ENCODE assay signal across 8 cellular contexts in genomic region chr6:123655520-123656306, GRCh38. TPM values are rescaled to one million over a fixed set of nuclear protein-coding genes. Genes with fewer than 3 reads are reported as not detected.
DNase-seq lines count a peak whose midpoint lies in the region; ATAC-seq and TF ChIP-seq lines count a peak whose summit lies in the region.

No MANE protein-coding gene starts in this region.

- H3K9me3 ChIP-seq in MG63 (no peaks in the 10 kb centered on the region), right atrium auricular region (no peaks in the 10 kb centered on the region), colonic mucosa (no peaks in the 10 kb centered on the region)
- H3K9me3 ChIP-seq in effector memory CD4-positive, alpha-beta T cell (ENCODE audit: control insufficient read depth, low read length), result no peaks in the 10 kb centered on the region

- DNase-seq in MG63, result no peak
- DNase-seq in right atrium auricular region (ENCODE audit: low spot score), result no peak
- DNase-seq in effector memory CD4-positive, alpha-beta T cell, result no peak
- DNase-seq in activated effector memory CD4-positive, alpha-beta T cell treated with anti-CD3 and anti-CD28 coated beads, Interleukin-2, amount 50 U/mL, for 16 hours, result no peak
- DNase-seq in HuH-7 (ENCODE audit: low spot score), result no peak
- DNase-seq in colonic mucosa, result no peak

- H3K4me1 ChIP-seq in right atrium auricular region (no peaks in the 10 kb centered on the region), colonic mucosa (no peaks in the 10 kb centered on the region)
- H3K4me1 ChIP-seq in effector memory CD4-positive, alpha-beta T cell (ENCODE audit: control insufficient read depth, insufficient read depth, low read length, poor library complexity, severe bottlenecking), result no peaks in the 10 kb centered on the region

- intact Hi-C loops in colonic mucosa (cut with DNase I), result no loop called here

- TF ChIP-seq CTCF in right atrium auricular region (IDR thresholded peaks at IDR 0.05) (no peak), colonic mucosa (IDR thresholded peaks at IDR 0.05) (no peak)

- H3K27ac ChIP-seq in right atrium auricular region, result no peak overlapping the region
- no peak overlapping the region for H3K27ac ChIP-seq in effector memory CD4-positive, alpha-beta T cell (ENCODE audit: insufficient read depth, low read length, poor library complexity, severe bottlenecking)
- no peak overlapping the region for H3K27ac ChIP-seq in colonic mucosa

- H3K36me3 ChIP-seq in MG63 (no peaks in the 10 kb centered on the region), right atrium auricular region (no peaks in the 10 kb centered on the region), colonic mucosa (no peaks in the 10 kb centered on the region)
- no peaks in the 10 kb centered on the region for H3K36me3 ChIP-seq in effector memory CD4-positive, alpha-beta T cell (ENCODE audit: control insufficient read depth, insufficient read depth, low read length)

- H3K27me3 ChIP-seq in MG63, result no peaks in the 10 kb centered on the region
- H3K27me3 ChIP-seq in right atrium auricular region, result no peaks in the 10 kb centered on the region
- H3K27me3 ChIP-seq in effector memory CD4-positive, alpha-beta T cell (replicated peaks; ENCODE audit: control insufficient read depth, insufficient read depth, low read length, poor library complexity, severe bottlenecking), result no peaks in the 10 kb centered on the region
- H3K27me3 ChIP-seq in colonic mucosa, result no peaks in the 10 kb centered on the region

- H3K9ac ChIP-seq in colonic mucosa (ENCODE audit: low read depth in 2 of 2, low read length in 2 of 2), result no peak overlapping the region

- ATAC-seq in GM18499 (IDR thresholded peaks at IDR 0.05; ENCODE audit: insufficient read depth, unreplicated experiment) (peak; percentile 87), GM21723 (IDR thresholded peaks at IDR 0.05; ENCODE audit: unreplicated experiment) (peak; percentile 98)

- H3K4me3 ChIP-seq in MG63, result peak overlapping the region; percentile 43
- peak overlapping the region; percentile 19 to 25 for H3K4me3 ChIP-seq in right atrium auricular region
- H3K4me3 ChIP-seq in effector memory CD4-positive, alpha-beta T cell (ENCODE audit: insufficient read depth, low read depth, low read length, poor library complexity, severe bottlenecking), result no peak overlapping the region
- no peak overlapping the region for H3K4me3 ChIP-seq in colonic mucosa

RNA-seq across cellular contexts. Expression of gene TRDN, which starts 19.0 kb away (rescaled TPM):
- total RNA-seq in MG63 (2014; rRNA removed; shearing (Covaris generic); ENCODE audit: low replicate concordance), result not detected in 2 replicates
- total RNA-seq in right atrium auricular region (100 to 1,000 TPM in 1 of 2 donors, 10 to 100 TPM in 1; 90.2 to 217 TPM), colonic mucosa (not detected)

Comparison
In these comparisons a context has a peak if more than half of its experiments do, and no peak if none do; other contexts are left out.
1. H3K4me3 ChIP-seq: peak in MG63 (single experiment) and right atrium auricular region (2 of 2); none in effector memory CD4-positive, alpha-beta T cell (single experiment) and colonic mucosa (single experiment).
2. RNA of gene TRDN, which starts 19.0 kb away (total RNA-seq): 90.2 to 217 TPM in right atrium auricular region; not detected in colonic mucosa and not detected in MG63; every median in the first group is over 10 times any median in the second.